ENCODE assay signal across 8 cellular contexts in genomic region chr4:81493895-81494490, GRCh38. TPM values are rescaled to one million over a fixed set of nuclear protein-coding genes. Genes with fewer than 3 reads are reported as not detected.
DNase-seq lines count a peak whose midpoint lies in the region; ATAC-seq and TF ChIP-seq lines count a peak whose summit lies in the region.

No MANE protein-coding gene starts in this region.

- TF ChIP-seq CTCF in CD14-positive monocyte (IDR thresholded peaks at IDR 0.05) (no peak), tibial nerve (IDR thresholded peaks at IDR 0.05) (no peak)

- H3K4me1 Mint-ChIP-seq in CD14-positive monocyte: peaks cover 46% of the 10 kb centered on the region

- H3K27ac Mint-ChIP-seq in CD14-positive monocyte: peak overlapping the region; percentile 95 to 99 (median 96)

- intact Hi-C loops in CD14-positive monocyte (cut with micrococcal nuclease): no loop called here
- intact Hi-C loops in posterior vena cava (cut with DNase I): no loop called here

- peaks cover 0 to 3% (median 0%) of the 10 kb centered on the region in 3 donors for H3K27me3 Mint-ChIP-seq in CD14-positive monocyte (ENCODE audit: low read depth in 3 of 3)

- H3K9me3 ChIP-seq in duodenal mucosa (ENCODE audit: control insufficient read depth in 1 of 2, low read length in 2 of 2) (no peaks in the 10 kb centered on the region), tibial nerve (peaks cover 0 to 11% (median 0%) of the 10 kb centered on the region in 4 donors)

- no peak overlapping the region for H3K9ac ChIP-seq in duodenal mucosa (ENCODE audit: low read depth in 1 of 2, low read length in 2 of 2)

- peaks cover 0 to 2% of the 10 kb centered on the region in 2 donors for H3K36me3 Mint-ChIP-seq in CD14-positive monocyte

- H3K27ac ChIP-seq in duodenal mucosa (ENCODE audit: low read depth, low read length) (no peak overlapping the region), tibial nerve (peak overlapping the region in 3 of 4 donors; percentile 51 to 66 (median 66))

- peak; percentile 75 for ATAC-seq in GM19438 (IDR thresholded peaks at IDR 0.05; ENCODE audit: low read depth, unreplicated experiment)
- ATAC-seq in HG03520 (IDR thresholded peaks at IDR 0.05; ENCODE audit: unreplicated experiment): peak; percentile 79

- H3K4me1 ChIP-seq in duodenal mucosa (ENCODE audit: control insufficient read depth in 1 of 2, insufficient read depth in 2 of 2, low read length in 2 of 2): peaks cover 0 to 15% of the 10 kb centered on the region in 2 donors
- H3K4me1 ChIP-seq in tibial nerve: peaks cover 0 to 14% (median 11%) of the 10 kb centered on the region in 4 donors

- H3K4me3 Mint-ChIP-seq in CD14-positive monocyte: peak overlapping the region; percentile 12 to 57

- TF ChIP-seq EP300 in tibial nerve (IDR thresholded peaks at IDR 0.05): peak in 1 of 2 donors; percentile 17

- no peaks in the 10 kb centered on the region for H3K27me3 ChIP-seq in duodenal mucosa (ENCODE audit: control insufficient read depth in 1 of 2, insufficient read depth in 2 of 2, low read length in 2 of 2)
- no peaks in the 10 kb centered on the region for H3K27me3 ChIP-seq in tibial nerve

- 29 to 38% methylated on average over 2 of the region's 2 CpGs for WGBS in tibial nerve, 2 donors

- no peak for TF ChIP-seq POLR2A in tibial nerve (IDR thresholded peaks at IDR 0.05)

- DNase-seq in CD14-positive monocyte (ENCODE audit: low spot score) (no peak), tibial nerve (ENCODE audit: low spot score in 2 of 2) (no peak), foreskin melanocyte (no peak), posterior vena cava (ENCODE audit: low spot score) (no peak)
- no peak for DNase-seq in stimulated activated CD4-positive, alpha-beta T cell treated with anti-CD3 and anti-CD28 coated beads, Interleukin-4, amount 100 ng/mL, for 4 hours

- peaks cover 0 to 5% (median 3%) of the 10 kb centered on the region in 7 donors for H3K9me3 Mint-ChIP-seq in CD14-positive monocyte

- H3K36me3 ChIP-seq in duodenal mucosa (ENCODE audit: control insufficient read depth in 1 of 2, insufficient read depth in 2 of 2, low read length in 2 of 2) (no peaks in the 10 kb centered on the region), tibial nerve (no peaks in the 10 kb centered on the region)

- H3K4me3 ChIP-seq in duodenal mucosa (ENCODE audit: low read depth in 1 of 2, low read length in 2 of 2) (peak overlapping the region; percentile 30 to 46), tibial nerve (peak overlapping the region in 2 of 4 donors; percentile 3 to 32)

RNA-seq across cellular contexts. Expression of gene RASGEF1B, which starts 22.3 kb away (rescaled TPM):
- 10 to 100 TPM; 36.6 to 76.9 TPM for polyA plus RNA-seq in CD14-positive monocyte
- total RNA-seq in tibial nerve (10 to 100 TPM; 12.4 to 32.8 (median 15.0) TPM), posterior vena cava (10 to 100 TPM in 1 of 2 donors, 1 to 10 TPM in 1; 7.5 to 12.9 TPM)
